ENCODE assay signal across 8 cellular contexts in the genomic region with DNA sequence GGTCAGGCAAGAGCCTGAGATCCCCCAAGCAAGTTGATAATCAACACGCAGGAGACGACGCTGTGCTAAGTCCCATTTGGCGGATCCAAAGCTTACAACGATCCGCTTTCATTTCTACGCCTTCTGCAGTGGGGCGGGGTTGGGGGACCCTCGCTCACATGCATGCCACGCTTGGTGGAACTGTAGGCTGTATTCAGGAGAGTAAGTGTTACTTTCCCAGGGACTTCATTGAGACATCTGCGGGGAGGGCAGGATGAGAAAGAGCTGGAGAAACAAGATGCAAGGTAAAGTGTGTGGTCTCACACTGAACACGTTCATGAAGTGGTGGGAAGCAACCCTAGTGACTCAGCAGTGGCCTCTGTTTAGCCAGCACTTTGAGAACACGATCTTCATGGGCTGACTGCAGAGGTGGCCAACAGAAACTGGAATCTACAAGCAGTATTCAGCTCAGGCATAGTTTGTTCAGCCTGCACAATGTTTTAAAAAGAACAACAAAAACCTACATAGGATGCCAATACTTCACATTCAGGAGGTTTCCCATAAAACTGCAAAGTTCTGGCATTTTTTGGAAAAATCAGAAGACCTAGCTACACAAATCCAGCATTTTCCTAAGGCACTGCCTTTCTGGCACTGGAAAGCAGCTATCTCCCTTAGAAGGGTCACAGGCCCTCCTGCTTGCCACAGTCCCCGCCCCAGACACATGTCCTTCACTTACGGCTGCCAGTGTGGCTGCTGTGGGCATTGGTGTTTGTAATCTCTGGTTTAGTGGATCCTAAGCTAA.
DNase-seq lines count a peak whose midpoint lies in the region; ATAC-seq and TF ChIP-seq lines count a peak whose summit lies in the region.

No MANE protein-coding gene starts in this region.

- peak overlapping the region; percentile 92 to 95 (median 92) for H3K4me3 Mint-ChIP-seq in CD4-positive, CD25-positive, alpha-beta regulatory T cell
- H3K4me3 Mint-ChIP-seq in neural crest cell, result peak overlapping the region; percentile 82

- ATAC-seq in CD4-positive, CD25-positive, alpha-beta regulatory T cell (ENCODE audit: low read depth in 2 of 2), result no peak
- no peak for ATAC-seq in body of pancreas
- no peak for ATAC-seq in GM21528 (IDR thresholded peaks at IDR 0.05; ENCODE audit: low FRiP score, unreplicated experiment)

- H3K4me1 Mint-ChIP-seq in CD4-positive, CD25-positive, alpha-beta regulatory T cell, result peaks cover 28 to 92% (median 76%) of the 10 kb centered on the region in 4 donors
- H3K4me1 Mint-ChIP-seq in neural crest cell, result peaks cover 71% of the 10 kb centered on the region

- TF ChIP-seq CTCF in body of pancreas (IDR thresholded peaks at IDR 0.05) (no peak), neural crest cell (conservative IDR thresholded peaks at IDR 0.05) (no peak)

- peak overlapping the region; percentile 98 to 99 (median 99) for H3K27ac Mint-ChIP-seq in CD4-positive, CD25-positive, alpha-beta regulatory T cell
- H3K27ac Mint-ChIP-seq in neural crest cell (ENCODE audit: unreplicated experiment), result peak overlapping the region; percentile 83

- H3K27me3 Mint-ChIP-seq in CD4-positive, CD25-positive, alpha-beta regulatory T cell, result peaks cover 12% of the 10 kb centered on the region
- no peaks in the 10 kb centered on the region for H3K27me3 Mint-ChIP-seq in neural crest cell (ENCODE audit: low read depth)

- intact Hi-C loops in body of pancreas (cut with DNase I), result no loop called here

- no peaks in the 10 kb centered on the region for H3K9me3 ChIP-seq in CD4-positive, CD25-positive, alpha-beta regulatory T cell (ENCODE audit: control insufficient read depth in 2 of 2, low read length in 2 of 2)
- H3K9me3 ChIP-seq in body of pancreas, result no peaks in the 10 kb centered on the region

- H3K4me3 ChIP-seq in CD4-positive, CD25-positive, alpha-beta regulatory T cell (ENCODE audit: low read depth, low read length), result peak overlapping the region; percentile 84
- H3K4me3 ChIP-seq in body of pancreas, result no peak overlapping the region

- DNase-seq in CD4-positive, CD25-positive, alpha-beta regulatory T cell, result peak in 1 of 3 donors; percentile 48
- DNase-seq in NAMALWA (ENCODE audit: low spot score) (peak; percentile 24), body of pancreas (no peak), neural crest cell (ENCODE audit: low read depth, low spot score) (no peak), NCI-H526 treated with DMSO at 0.1 percent for 48 hours (lab: John Stamatoyannopoulos, UW) (no peak), OCI-M1 (lab: John Stamatoyannopoulos, UW) (no peak), NCI-H1436 (lab: John Stamatoyannopoulos, UW) (no peak)

- H3K36me3 Mint-ChIP-seq in CD4-positive, CD25-positive, alpha-beta regulatory T cell, result no peaks in the 10 kb centered on the region
- no peaks in the 10 kb centered on the region for H3K36me3 Mint-ChIP-seq in neural crest cell (ENCODE audit: low read depth)

- H3K27ac ChIP-seq in CD4-positive, CD25-positive, alpha-beta regulatory T cell (ENCODE audit: insufficient read depth, low read length, poor library complexity, severe bottlenecking), result peak overlapping the region; percentile 95
- H3K27ac ChIP-seq in body of pancreas, result peak overlapping the region in 3 of 4 donors; percentile 15 to 54 (median 48)

- 64 to 70% methylated on average over 13 to 15 of the region's 15 CpGs for WGBS in body of pancreas, 2 donors

- no peak for TF ChIP-seq POLR2A in body of pancreas (IDR thresholded peaks at IDR 0.05)

- no peaks in the 10 kb centered on the region for H3K9me3 Mint-ChIP-seq in CD4-positive, CD25-positive, alpha-beta regulatory T cell
- H3K9me3 Mint-ChIP-seq in neural crest cell, result no peaks in the 10 kb centered on the region

- H3K27me3 ChIP-seq in CD4-positive, CD25-positive, alpha-beta regulatory T cell (ENCODE audit: control insufficient read depth, insufficient read depth, low read length), result no peaks in the 10 kb centered on the region
- H3K27me3 ChIP-seq in body of pancreas, result no peaks in the 10 kb centered on the region

- H3K4me1 ChIP-seq in CD4-positive, CD25-positive, alpha-beta regulatory T cell (ENCODE audit: control insufficient read depth, insufficient read depth, low read length, poor library complexity, severe bottlenecking), result peaks cover 66% of the 10 kb centered on the region
- peaks cover 26% of the 10 kb centered on the region for H3K4me1 ChIP-seq in body of pancreas

- no peaks in the 10 kb centered on the region for H3K36me3 ChIP-seq in CD4-positive, CD25-positive, alpha-beta regulatory T cell (ENCODE audit: control insufficient read depth, insufficient read depth, low read length)
- no peaks in the 10 kb centered on the region for H3K36me3 ChIP-seq in body of pancreas (replicated peaks in 1 of 2; ENCODE audit: insufficient read depth in 1 of 2, low read depth in 2 of 2)
